23 cellular contexts compared by ENCODE assay signal in the genomic region with DNA sequence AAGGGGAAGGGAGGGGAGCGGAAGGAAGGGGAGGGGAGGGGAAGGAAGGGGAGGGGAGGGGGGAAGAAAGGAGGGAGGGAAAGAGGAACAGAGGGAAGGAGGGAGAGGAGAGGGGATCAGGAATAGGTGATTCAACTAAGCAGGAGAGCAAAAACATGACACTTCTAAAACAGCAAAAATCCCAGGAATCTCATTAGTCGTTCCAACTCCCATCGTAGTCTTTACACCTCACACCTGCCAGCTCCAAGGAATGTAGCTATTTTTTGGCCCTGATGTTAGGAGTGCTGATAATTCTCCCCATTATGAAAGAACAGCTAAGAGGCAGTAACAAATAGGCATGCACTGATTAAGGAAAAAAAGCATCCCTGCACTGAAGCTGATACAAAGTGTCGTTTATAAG.
"Had no signal": no experiment of that assay in that cellular context is flagged by ENCODE, and none has a peak within 500 bp of the region (broad histone marks: within the 10 kb centered on the region; RNA-seq: fewer than 3 reads in every experiment).

No MANE protein-coding gene starts in this region.

- H3K36me3 ChIP-seq: colonic mucosa, esophagus squamous epithelium, heart right ventricle, lower lobe of right lung, neutrophil, pancreas, right atrium auricular region, sigmoid colon, stomach, tibial artery, vagina had no signal

- H3K27me3 Mint-ChIP-seq: dendritic cell treated with granulocyte-macrophage colony-stimulating factor and Interleukin-4, amounts not matched to agents 40 ng/mL and 50 ng/mL, for 4 days; progenitor cell of endocrine pancreas had no signal

- H3K9me3 ChIP-seq: colonic mucosa, esophagus squamous epithelium, heart right ventricle, lower lobe of right lung, neutrophil, pancreas, right atrium auricular region, sigmoid colon, stomach, tibial artery, vagina had no signal

- H3K27ac ChIP-seq: colonic mucosa, esophagus squamous epithelium, heart right ventricle, lower lobe of right lung, neutrophil, pancreas, right atrium auricular region, sigmoid colon, stomach, tibial artery, vagina had no signal

- H3K4me1 Mint-ChIP-seq: natural killer cell; stimulated activated effector memory CD8-positive, alpha-beta T cell treated with anti-CD3 and anti-CD28 coated beads, Interleukin-12 subunit alpha, Interleukin-12 subunit beta, amount 100 ng/mL, for 72 hours had no signal

- H3K36me3 Mint-ChIP-seq: natural killer cell; stimulated activated effector memory CD8-positive, alpha-beta T cell treated with anti-CD3 and anti-CD28 coated beads, Interleukin-12 subunit alpha, Interleukin-12 subunit beta, amount 100 ng/mL, for 72 hours had no signal

- ATAC-seq: heart right ventricle; left ventricle myocardium superior; lower lobe of right lung; natural killer cell; stimulated activated effector memory CD8-positive, alpha-beta T cell treated with anti-CD3 and anti-CD28 coated beads, Interleukin-12 subunit alpha, Interleukin-12 subunit beta, amount 100 ng/mL, for 72 hours had no signal

- H3K4me3 Mint-ChIP-seq: dendritic cell treated with granulocyte-macrophage colony-stimulating factor and Interleukin-4, amounts not matched to agents 40 ng/mL and 50 ng/mL, for 4 days; natural killer cell; stimulated activated effector memory CD8-positive, alpha-beta T cell treated with anti-CD3 and anti-CD28 coated beads, Interleukin-12 subunit alpha, Interleukin-12 subunit beta, amount 100 ng/mL, for 72 hours had no signal

- H3K4me1 ChIP-seq: colonic mucosa, esophagus squamous epithelium, lower lobe of right lung, pancreas, right atrium auricular region, sigmoid colon, stomach, tibial artery, vagina had no signal

- H3K4me3 ChIP-seq: colonic mucosa, esophagus squamous epithelium, heart right ventricle, lower lobe of right lung, pancreas, right atrium auricular region, sigmoid colon, stomach, tibial artery, vagina had no signal

- H3K27me3 ChIP-seq: colonic mucosa, esophagus squamous epithelium, heart right ventricle, neutrophil, pancreas, right atrium auricular region, sigmoid colon, stomach, tibial artery, vagina had no signal

- DNase-seq: colonic mucosa; effector CD8-positive, alpha-beta T cell; esophagus squamous epithelium; foreskin melanocyte; glutamatergic neuron; heart right ventricle; hippocampal formation; left ventricle myocardium superior; lower lobe of right lung; natural killer cell; pancreas; sigmoid colon; stimulated activated CD4-positive, alpha-beta T cell treated with anti-CD3 and anti-CD28 coated beads, Interleukin-2, amount 100 ng/mL, for 24 hours; stimulated activated CD4-positive, alpha-beta T cell treated with anti-CD3 and anti-CD28 coated beads, Interleukin-4, amount 100 ng/mL, for 24 hours; stimulated activated naive CD4-positive, alpha-beta T cell treated with Interleukin-2 at 50 U/mL for 16 hours; stomach; tibial artery had no signal

- H3K27ac Mint-ChIP-seq: dendritic cell treated with granulocyte-macrophage colony-stimulating factor and Interleukin-4, amounts not matched to agents 40 ng/mL and 50 ng/mL, for 4 days; natural killer cell; progenitor cell of endocrine pancreas; stimulated activated effector memory CD8-positive, alpha-beta T cell treated with anti-CD3 and anti-CD28 coated beads, Interleukin-12 subunit alpha, Interleukin-12 subunit beta, amount 100 ng/mL, for 72 hours had no signal
